1 cellular context compared by ENCODE assay signal in genomic region chr15:62742409-62743171, GRCh38.
TF ChIP-seq lines count a peak whose summit lies in the region.

No MANE protein-coding gene starts in this region.

TF ChIP-seq in IMR-90, 13 proteins besides CTCF, POLR2A, EP300 and RAD21 (continued from another document):
- TF ChIP-seq RFX5 (IDR thresholded peaks at IDR 0.05; ENCODE audit: low read depth, low read length) = no peak
- TF ChIP-seq CEBPB (IDR thresholded peaks at IDR 0.05; ENCODE audit: low read depth, low read length) = no peak
- peak; percentile 27; the same call in 1 of the 2 replicates for TF ChIP-seq MAFK (IDR thresholded peaks at IDR 0.05; ENCODE audit: low read depth, low read length)
- TF ChIP-seq NFE2L2 (IDR thresholded peaks at IDR 0.05; ENCODE audit: low read depth, low read length) = no peak
- TF ChIP-seq SMC3 (IDR thresholded peaks at IDR 0.05; ENCODE audit: low read depth, low read length) = peak; percentile 80
- TF ChIP-seq FOS (IDR thresholded peaks at IDR 0.05; ENCODE audit: low read depth, low read length) = no peak
- TF ChIP-seq ELK1 (IDR thresholded peaks at IDR 0.05; ENCODE audit: borderline replicate concordance, low read depth, low read length) = no peak
- no peak for TF ChIP-seq USF2 (IDR thresholded peaks at IDR 0.05; ENCODE audit: low read depth, low read length)
- no peak for TF ChIP-seq RCOR1 (IDR thresholded peaks at IDR 0.05; ENCODE audit: insufficient replicate concordance, low read length)
- TF ChIP-seq BHLHE40 (IDR thresholded peaks at IDR 0.05; ENCODE audit: low read depth, low read length) = peak; percentile 64
